8 cellular contexts compared by ENCODE assay signal in the genomic region with DNA sequence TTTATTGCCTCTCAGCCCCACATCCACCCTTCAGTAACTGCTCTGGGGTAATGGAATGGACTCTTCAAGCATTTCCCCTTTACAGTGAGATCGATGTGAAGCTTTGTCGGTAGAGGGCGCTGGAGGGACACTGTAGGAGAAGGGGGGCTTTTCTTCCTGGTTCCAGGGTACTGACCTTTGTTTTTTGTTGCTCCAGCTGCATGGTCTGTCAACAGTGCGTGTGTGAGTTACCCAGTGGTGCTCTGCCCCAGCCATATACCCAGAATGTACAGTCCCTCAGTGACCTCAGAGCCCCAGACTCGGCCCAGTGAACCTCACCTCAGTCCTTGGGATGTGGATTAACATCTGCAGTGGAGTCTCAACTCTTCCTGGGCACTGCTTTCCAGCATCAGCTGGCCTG.
DNase-seq lines count a peak whose midpoint lies in the region; ATAC-seq and TF ChIP-seq lines count a peak whose summit lies in the region.

No MANE protein-coding gene starts in this region.

- H3K9me3 Mint-ChIP-seq in stimulated activated naive B cell treated with anti-CD40 and anti-IgM and Interleukin-4, amounts not matched to agents 10 μg/mL and 1 μg/mL and 100 μg/mL, for 72 hours, result no peaks in the 10 kb centered on the region

- H3K36me3 Mint-ChIP-seq in stimulated activated naive B cell treated with anti-CD40 and anti-IgM and Interleukin-4, amounts not matched to agents 10 μg/mL and 1 μg/mL and 100 μg/mL, for 72 hours, result no peaks in the 10 kb centered on the region

- H3K4me3 Mint-ChIP-seq in stimulated activated naive B cell treated with anti-CD40 and anti-IgM and Interleukin-4, amounts not matched to agents 10 μg/mL and 1 μg/mL and 100 μg/mL, for 72 hours, result no peak overlapping the region

- DNase-seq in NCI-H1417 (lab: John Stamatoyannopoulos, UW), result peak in 2 of 3 experiments; percentile 12 to 20
- no peak for DNase-seq in NCI-H1417 treated with DMSO at 0.1 percent for 48 hours (lab: John Stamatoyannopoulos, UW)
- DNase-seq in cerebellar cortex (ENCODE audit: low spot score), result peak; percentile 59
- DNase-seq in left kidney (ENCODE audit: low read depth, low spot score), result peak; percentile 85
- DNase-seq in stimulated activated naive B cell treated with anti-CD40 and anti-IgM and Interleukin-4, amounts not matched to agents 10 μg/mL and 1 μg/mL and 100 μg/mL, for 72 hours, result peak; percentile 14

- H3K4me1 Mint-ChIP-seq in stimulated activated naive B cell treated with anti-CD40 and anti-IgM and Interleukin-4, amounts not matched to agents 10 μg/mL and 1 μg/mL and 100 μg/mL, for 72 hours, result no peaks in the 10 kb centered on the region

- no peak overlapping the region for H3K27ac Mint-ChIP-seq in stimulated activated naive B cell treated with anti-CD40 and anti-IgM and Interleukin-4, amounts not matched to agents 10 μg/mL and 1 μg/mL and 100 μg/mL, for 72 hours

- peaks cover 20 to 44% of the 10 kb centered on the region in 2 donors for H3K27me3 Mint-ChIP-seq in stimulated activated naive B cell treated with anti-CD40 and anti-IgM and Interleukin-4, amounts not matched to agents 10 μg/mL and 1 μg/mL and 100 μg/mL, for 72 hours

- ATAC-seq in HG03520 (IDR thresholded peaks at IDR 0.05; ENCODE audit: unreplicated experiment) (peak; percentile 43), HG02970 (IDR thresholded peaks at IDR 0.05; ENCODE audit: low FRiP score, unreplicated experiment) (no peak)
- peak; percentile 75 to 77 for ATAC-seq in stimulated activated naive B cell treated with anti-CD40 and anti-IgM and Interleukin-4, amounts not matched to agents 10 μg/mL and 1 μg/mL and 100 μg/mL, for 72 hours (replicated peaks)

TF ChIP-seq in PFSK-1, 5 proteins besides CTCF, POLR2A, EP300 and RAD21:
- TF ChIP-seq, protein P1, sequence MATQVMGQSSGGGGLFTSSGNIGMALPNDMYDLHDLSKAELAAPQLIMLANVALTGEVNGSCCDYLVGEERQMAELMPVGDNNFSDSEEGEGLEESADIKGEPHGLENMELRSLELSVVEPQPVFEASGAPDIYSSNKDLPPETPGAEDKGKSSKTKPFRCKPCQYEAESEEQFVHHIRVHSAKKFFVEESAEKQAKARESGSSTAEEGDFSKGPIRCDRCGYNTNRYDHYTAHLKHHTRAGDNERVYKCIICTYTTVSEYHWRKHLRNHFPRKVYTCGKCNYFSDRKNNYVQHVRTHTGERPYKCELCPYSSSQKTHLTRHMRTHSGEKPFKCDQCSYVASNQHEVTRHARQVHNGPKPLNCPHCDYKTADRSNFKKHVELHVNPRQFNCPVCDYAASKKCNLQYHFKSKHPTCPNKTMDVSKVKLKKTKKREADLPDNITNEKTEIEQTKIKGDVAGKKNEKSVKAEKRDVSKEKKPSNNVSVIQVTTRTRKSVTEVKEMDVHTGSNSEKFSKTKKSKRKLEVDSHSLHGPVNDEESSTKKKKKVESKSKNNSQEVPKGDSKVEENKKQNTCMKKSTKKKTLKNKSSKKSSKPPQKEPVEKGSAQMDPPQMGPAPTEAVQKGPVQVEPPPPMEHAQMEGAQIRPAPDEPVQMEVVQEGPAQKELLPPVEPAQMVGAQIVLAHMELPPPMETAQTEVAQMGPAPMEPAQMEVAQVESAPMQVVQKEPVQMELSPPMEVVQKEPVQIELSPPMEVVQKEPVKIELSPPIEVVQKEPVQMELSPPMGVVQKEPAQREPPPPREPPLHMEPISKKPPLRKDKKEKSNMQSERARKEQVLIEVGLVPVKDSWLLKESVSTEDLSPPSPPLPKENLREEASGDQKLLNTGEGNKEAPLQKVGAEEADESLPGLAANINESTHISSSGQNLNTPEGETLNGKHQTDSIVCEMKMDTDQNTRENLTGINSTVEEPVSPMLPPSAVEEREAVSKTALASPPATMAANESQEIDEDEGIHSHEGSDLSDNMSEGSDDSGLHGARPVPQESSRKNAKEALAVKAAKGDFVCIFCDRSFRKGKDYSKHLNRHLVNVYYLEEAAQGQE (IDR thresholded peaks at IDR 0.05; ENCODE audit: insufficient read depth in 1 of 2, low read depth in 2 of 2, low read length in 2 of 2), result no peak
- TF ChIP-seq FOXP2 (optimal IDR thresholded peaks at IDR 0.05; ENCODE audit: borderline replicate concordance, extremely low read depth, extremely low read length, insufficient read depth) (peak; percentile 57), POLR2AphosphoS5 (IDR thresholded peaks at IDR 0.05; ENCODE audit: low read depth, low read length) (no peak), SIN3A (IDR thresholded peaks at IDR 0.05; ENCODE audit: borderline replicate concordance, insufficient read depth, low read length) (no peak), TAF1 (IDR thresholded peaks at IDR 0.05; ENCODE audit: borderline replicate concordance, insufficient read depth, low read length) (no peak)
